ENCODE assay signal across 8 cellular contexts in the genomic region with DNA sequence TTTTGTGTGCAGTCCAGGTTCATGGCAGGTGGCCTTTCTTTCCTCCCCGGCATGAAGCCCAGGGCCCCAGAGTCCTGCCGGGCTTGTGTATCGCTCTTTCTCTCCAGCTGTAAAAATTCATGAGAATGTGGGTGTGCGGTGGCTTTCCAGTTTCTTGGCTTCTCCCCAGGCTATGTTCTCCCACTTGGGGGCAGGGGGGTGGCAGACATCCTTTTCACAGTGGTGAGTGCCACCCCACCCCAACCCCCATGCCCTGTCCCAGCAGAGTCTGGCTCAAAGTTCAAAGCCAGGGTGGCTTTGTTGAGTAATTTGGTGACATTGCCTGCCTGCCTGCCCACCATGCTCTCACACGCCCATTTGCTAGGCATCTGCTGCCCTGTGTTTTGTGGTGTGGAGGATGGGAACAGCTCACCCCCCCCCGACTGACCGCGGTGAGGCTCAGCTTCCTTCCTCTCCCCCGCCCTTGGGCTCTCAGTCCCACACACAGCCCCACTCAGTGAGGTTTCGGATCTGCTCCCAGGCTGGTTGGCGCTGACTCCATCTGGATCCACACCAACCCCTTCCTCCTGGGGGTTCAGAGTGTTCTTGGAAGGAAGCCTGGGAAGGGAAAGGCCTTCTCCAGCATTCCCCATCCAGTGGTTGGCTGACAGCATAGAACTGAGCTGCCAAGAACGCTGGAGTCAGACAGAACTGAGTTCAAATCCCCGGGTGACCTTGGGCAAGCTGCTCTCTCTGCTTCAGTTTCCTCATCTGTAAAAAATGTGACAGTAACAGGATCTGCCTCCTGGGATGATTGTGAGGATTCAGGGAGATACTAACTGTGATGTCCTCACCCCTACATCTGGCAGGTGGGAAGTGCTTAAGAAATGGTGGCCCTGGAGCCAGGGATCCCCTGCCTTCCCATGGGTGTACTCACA. TPM values are rescaled to one million over a fixed set of nuclear protein-coding genes. Genes with fewer than 3 reads are reported as not detected.
A peak's percentile ranks its signal among the peaks of the same experiment; 100 is the strongest.
DNase-seq lines count a peak whose midpoint lies in the region; ATAC-seq and TF ChIP-seq lines count a peak whose summit lies in the region.

No MANE protein-coding gene starts in this region.

- no peaks in the 10 kb centered on the region for H3K9me3 Mint-ChIP-seq in WTC11

- TF ChIP-seq CTCF in BJ (IDR thresholded peaks at IDR 0.05; ENCODE audit: insufficient read depth, low read depth, low read length) (no peak), WTC11 (IDR thresholded peaks at IDR 0.05) (no peak), gastroesophageal sphincter (IDR thresholded peaks at IDR 0.05) (no peak)

- H3K4me1 Mint-ChIP-seq in WTC11: peaks cover 68% of the 10 kb centered on the region

- peak overlapping the region; percentile 81 to 93 (median 87) for H3K27ac ChIP-seq in gastroesophageal sphincter

- CTCF ChIA-PET in BJ (lab: Yijun Ruan, JAX) (interaction anchor here (1.8 to 2.9 kb wide), 2 partner anchors 36 to 39 kb away, joined by 3 to 13 read pairs; partner anchors contain the start of gene CHD9), WTC11 (lab: Charles Lee) (interaction anchor here (1.1 to 3.0 kb wide), 5 partner anchors 8 to 193 kb away, joined by 3 to 21 read pairs (median 5); partner anchors contain the start of gene CHD9)

- POLR2A ChIA-PET in BJ (lab: Charles Lee) (interaction anchor here (0.6 to 0.7 kb wide), 3 partner anchors 21 to 1245 kb away, joined by 3 to 17 read pairs (median 3); no protein-coding TSS in a partner anchor), WTC11 (lab: Charles Lee) (interaction anchor here (1.3 to 2.1 kb wide), 2 partner anchors 9 to 39 kb away, joined by 8 to 11 read pairs; no protein-coding TSS in a partner anchor)

- H3K4me1 ChIP-seq in gastroesophageal sphincter: peaks cover 16 to 82% (median 40%) of the 10 kb centered on the region in 3 donors

- H3K4me3 ChIP-seq in BJ (ENCODE audit: low read depth, low read length): no peak overlapping the region
- peak overlapping the region in 1 of 2 donors; percentile 33 for H3K4me3 ChIP-seq in gastroesophageal sphincter

- peaks cover 3% of the 10 kb centered on the region; the same call in 1 of the 2 replicates for H3K36me3 Mint-ChIP-seq in WTC11

- H3K9me3 ChIP-seq in gastroesophageal sphincter: no peaks in the 10 kb centered on the region

- H3K36me3 ChIP-seq in BJ (ENCODE audit: control insufficient read depth, insufficient read depth, low read length) (no peaks in the 10 kb centered on the region), gastroesophageal sphincter (no peaks in the 10 kb centered on the region)

- H3K27ac Mint-ChIP-seq in WTC11: peak overlapping the region; percentile 99

- peak; percentile 44 for ATAC-seq in GM19328 (IDR thresholded peaks at IDR 0.05; ENCODE audit: unreplicated experiment)
- ATAC-seq in HG03460 (IDR thresholded peaks at IDR 0.05; ENCODE audit: unreplicated experiment): peak; percentile 56
- ATAC-seq in WTC11: no peak
- ATAC-seq in gastroesophageal sphincter: peak; percentile 95

- no peaks in the 10 kb centered on the region for H3K27me3 Mint-ChIP-seq in WTC11 (ENCODE audit: low read depth)

- 8 to 23% methylated on average over 4 to 6 of the region's 13 CpGs for WGBS in gastroesophageal sphincter (ENCODE audit: low coverage in 1 of 2), 2 donors

- H3K4me3 Mint-ChIP-seq in WTC11: peak overlapping the region; percentile 55; the same call in 1 of the 2 replicates

- no peak for TF ChIP-seq EP300 in gastroesophageal sphincter (IDR thresholded peaks at IDR 0.05)

- no peak for TF ChIP-seq POLR2A in gastroesophageal sphincter (IDR thresholded peaks at IDR 0.05)

- H3K27me3 ChIP-seq in BJ (ENCODE audit: control insufficient read depth, insufficient read depth, low read length): no peaks in the 10 kb centered on the region
- no peaks in the 10 kb centered on the region for H3K27me3 ChIP-seq in gastroesophageal sphincter

- DNase-seq in BJ (ENCODE audit: low read depth): peak; percentile 96
- DNase-seq in WTC11 (ENCODE audit: low spot score): no peak
- DNase-seq in occipital lobe (lab: John Stamatoyannopoulos, UW): peak; percentile 90
- DNase-seq in NCI-H187 treated with DMSO at 0.1 percent for 48 hours (lab: John Stamatoyannopoulos, UW): no peak
- no peak for DNase-seq in COR-L47 (lab: John Stamatoyannopoulos, UW)

TF ChIP-seq in WTC11, 78 proteins besides CTCF, POLR2A, EP300 and RAD21:
- TF ChIP-seq ZNF423 (CRISPR knock-in tag; IDR thresholded peaks at IDR 0.05): peak; percentile 41
- TF ChIP-seq FOXJ3 (CRISPR knock-in tag; IDR thresholded peaks at IDR 0.05; ENCODE audit: borderline replicate concordance): no peak

RNA-seq across cellular contexts. Expression of gene CHD9, which starts 36.1 kb away (rescaled TPM):
- polyA plus RNA-seq in BJ (2011; rRNA removed): 13.1 and 30.0 TPM in 2 replicates
- 31.5 and 37.6 TPM in 2 replicates for polyA minus RNA-seq in BJ (2011; rRNA and poly(A)+ RNA removed)
- total RNA-seq in WTC11 (2021) (29.8 to 34.3 TPM (median 31.3 TPM) in 3 replicates), gastroesophageal sphincter (10 to 100 TPM; 46.8 to 85.5 (median 55.6) TPM), occipital lobe (233 TPM)

RNA-seq across cellular contexts. Expression of gene CHD9NB, which starts 38.2 kb away (rescaled TPM):
- 0.71 and 0.78 TPM in 2 replicates for polyA plus RNA-seq in BJ (2011; rRNA removed)
- polyA minus RNA-seq in BJ (2011; rRNA and poly(A)+ RNA removed): 3.0 and 4.3 TPM in 2 replicates
- 2.9 to 3.5 TPM (median 3.0 TPM) in 3 replicates for total RNA-seq in WTC11 (2021)
- total RNA-seq in gastroesophageal sphincter: 1 to 10 TPM in 1 of 4 donors, under 1 TPM in 1, not detected in 2; 0.17 to 1.1 TPM
- total RNA-seq in occipital lobe: 0.78 TPM

Comparison
In these comparisons a context has a peak if more than half of its experiments do, and no peak if none do; other contexts are left out.
1. DNase-seq: peak in BJ (single experiment) and occipital lobe (single experiment); none in WTC11 (single experiment), NCI-H187 treated with DMSO at 0.1 percent for 48 hours (single experiment) and COR-L47 (single experiment).